In genomic region chr3:129545951-129546350, GRCh38 we compare ENCODE assay signal across 4 cellular contexts. TPM values are rescaled to one million over a fixed set of nuclear protein-coding genes. Genes with fewer than 3 reads are reported as not detected.
"Had no signal": no experiment of that assay in that cellular context is flagged by ENCODE, and none has a peak within 500 bp of the region (broad histone marks: within the 10 kb centered on the region; RNA-seq: fewer than 3 reads in every experiment).

No MANE protein-coding gene starts in this region.

RNA-seq across cellular contexts. Expression of gene H1-8, which starts 3.0 kb away (rescaled TPM):
- total RNA-seq: LHCN-M2, M059J, MCF 10A, NCI-H460 had no signal

RNA-seq across cellular contexts. Expression of gene RHO, which starts 17.5 kb away (rescaled TPM):
- total RNA-seq: LHCN-M2, MCF 10A, NCI-H460 had no signal
